In genomic region chr5:173887610-173888472, GRCh38 we compare ENCODE assay signal across 8 cellular contexts.
DNase-seq lines count a peak whose midpoint lies in the region; ATAC-seq and FAIRE-seq lines count a peak whose summit lies in the region.

CPEB4 (plus strand) TSS chr5:173888349; CDS start chr5:173889734, 1,385 bp downstream.

- peaks cover 55 to 64% of the 10 kb centered on the region in 2 donors for H3K4me1 Mint-ChIP-seq in effector memory CD8-positive, alpha-beta T cell (ENCODE audit: low read depth in 2 of 2)
- H3K4me1 Mint-ChIP-seq in memory B cell: peaks cover 52% of the 10 kb centered on the region

- H3K27me3 Mint-ChIP-seq in effector memory CD8-positive, alpha-beta T cell: no peaks in the 10 kb centered on the region
- no peaks in the 10 kb centered on the region for H3K27me3 Mint-ChIP-seq in memory B cell

- peak; percentile 86 for FAIRE-seq in HTR-8/SVneo (lab: Jason Lieb, UNC)

- peak within 1 kb of the TSS; percentile 93 to 94 for H3K27ac Mint-ChIP-seq in effector memory CD8-positive, alpha-beta T cell
- H3K27ac Mint-ChIP-seq in memory B cell: peak within 1 kb of the TSS; percentile 93

- H3K4me3 Mint-ChIP-seq in effector memory CD8-positive, alpha-beta T cell: peak within 1 kb of the TSS; percentile 85 to 99
- peak within 1 kb of the TSS; percentile 98 for H3K4me3 Mint-ChIP-seq in memory B cell

- peak; percentile 97 for DNase-seq in COLO829 (ENCODE audit: low spot score)
- peak; percentile 98 for DNase-seq in HTR-8/SVneo (ENCODE audit: insufficient read length, low spot score)
- peak; percentile 96 for DNase-seq in NOMO-1 treated with dmso at 0.1 percent for 144 hours (lab: John Stamatoyannopoulos, UW; ENCODE audit: unreplicated experiment)
- peak; percentile 68 to 89 (median 85) for DNase-seq in activated CD8-positive, alpha-beta memory T cell treated with anti-CD3 and anti-CD28 coated beads for 48 hours (ENCODE audit: low read depth in 2 of 3, low spot score in 2 of 3)
- DNase-seq in effector memory CD8-positive, alpha-beta T cell: peak; percentile 94 to 95 (median 95)
- peak; percentile 88 to 95 for DNase-seq in memory B cell (ENCODE audit: low spot score in 2 of 2)
- peak; percentile 94 for DNase-seq in stimulated activated CD8-positive, alpha-beta memory T cell treated with anti-CD3 and anti-CD28 coated beads, Interleukin-12 subunit alpha, Interleukin-12 subunit beta, amount 100 ng/mL, for 24 hours (ENCODE audit: extremely low read depth)

- peaks cover 17% of the 10 kb centered on the region for H3K36me3 Mint-ChIP-seq in effector memory CD8-positive, alpha-beta T cell (ENCODE audit: insufficient read depth)
- H3K36me3 Mint-ChIP-seq in memory B cell: peaks cover 3% of the 10 kb centered on the region

- no peaks in the 10 kb centered on the region for H3K9me3 Mint-ChIP-seq in effector memory CD8-positive, alpha-beta T cell
- H3K9me3 Mint-ChIP-seq in memory B cell: no peaks in the 10 kb centered on the region

- ATAC-seq in GM21367 (IDR thresholded peaks at IDR 0.05; ENCODE audit: unreplicated experiment) (peak; percentile 85), memory B cell (ENCODE audit: low read depth) (peak; percentile 87)
- peak; percentile 91 for ATAC-seq in effector memory CD8-positive, alpha-beta T cell (replicated peaks)

Comparison
In these comparisons a context has a peak if more than half of its experiments do, and no peak if none do; other contexts are left out.
1. Peak in every context shown above with its lines: DNase-seq and ATAC-seq.